In the genomic region with DNA sequence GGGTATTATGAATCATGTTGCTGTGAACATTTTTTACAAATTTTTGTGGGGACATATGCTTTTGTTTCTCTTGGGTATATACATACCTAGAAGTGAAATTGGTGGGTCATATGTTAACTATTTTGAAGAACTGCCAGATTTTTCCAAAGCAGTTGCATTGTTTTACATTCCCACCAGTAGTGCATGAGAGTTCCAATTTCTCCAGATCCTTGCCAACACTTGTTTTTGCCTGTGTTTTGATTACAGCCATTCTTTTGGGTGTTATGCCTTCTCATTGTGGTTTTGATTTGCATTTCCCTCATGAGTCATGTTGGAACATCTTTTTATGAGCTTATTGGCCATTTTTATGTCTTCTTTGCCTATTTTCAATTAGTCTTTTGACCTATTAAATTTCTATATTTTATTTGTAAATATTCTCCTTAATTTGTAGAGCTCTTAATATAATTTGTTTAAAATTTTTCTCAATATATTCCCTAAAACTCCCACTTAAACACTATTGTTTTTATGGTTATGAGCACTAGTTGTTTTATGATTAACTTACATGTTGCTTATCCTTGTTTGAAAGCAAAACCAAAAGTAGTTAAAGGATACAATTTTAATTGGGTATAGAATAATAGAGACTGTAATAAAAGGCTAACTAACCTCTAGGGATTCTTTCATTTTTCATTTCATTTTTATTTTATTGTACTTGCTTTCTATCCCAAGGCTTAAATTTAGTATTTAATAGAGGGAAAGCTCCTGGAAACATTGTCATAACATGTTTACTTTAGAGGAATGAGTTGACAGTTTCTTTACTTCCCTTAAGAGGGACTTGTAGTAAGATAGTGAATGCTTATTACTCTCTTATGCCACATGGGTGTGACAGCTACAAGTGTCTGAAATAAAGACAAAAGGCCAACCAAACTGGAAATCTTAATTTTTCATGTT, we compare ENCODE assay signal across 10 cellular contexts. TPM values are rescaled to one million over a fixed set of nuclear protein-coding genes. Genes with fewer than 3 reads are reported as not detected.
DNase-seq lines count a peak whose midpoint lies in the region; ATAC-seq, FAIRE-seq and TF ChIP-seq lines count a peak whose summit lies in the region.
"Had no signal": no experiment of that assay in that cellular context is flagged by ENCODE, and none has a peak within 500 bp of the region (broad histone marks: within the 10 kb centered on the region; RNA-seq: fewer than 3 reads in every experiment).

No MANE protein-coding gene starts in this region.

- DNase-seq in AG09319 (ENCODE audit: extremely low read depth, low read depth) (peak; percentile 89), HL-60 (ENCODE audit: low read depth in 1 of 2, low spot score in 1 of 2) (peak in 1 of 2 experiments; percentile 12), kidney (no peak), NCI-H345 treated with DMSO at 0.1 percent for 48 hours (lab: John Stamatoyannopoulos, UW; ENCODE audit: unreplicated experiment) (no peak), WTC11 (ENCODE audit: low spot score) (no peak), GM23338 (ENCODE audit: low spot score) (no peak)
- no peak for DNase-seq in activated CD4-positive, alpha-beta memory T cell treated with anti-CD3 and anti-CD28 coated beads, Interleukin-2, amount 10 ng/mL, durations not matched to agents 7 days and 5 days
- DNase-seq in stimulated activated CD4-positive, alpha-beta T cell treated with anti-CD3 and anti-CD28 coated beads, Interleukin-4, amount 100 ng/mL, for 1 hour: no peak

- no peaks in the 10 kb centered on the region for H3K27me3 ChIP-seq in HL-60 (ENCODE audit: insufficient read depth, poor library complexity, severe bottlenecking)
- H3K27me3 ChIP-seq in GM23338 (ENCODE audit: insufficient read depth): no peaks in the 10 kb centered on the region

- H3K4me1 ChIP-seq in kidney (ENCODE audit: control insufficient read depth in 1 of 2, insufficient read depth in 1 of 2, low read depth in 1 of 2, low read length in 2 of 2): peaks cover 0 to 4% of the 10 kb centered on the region in 2 donors
- peaks cover 11% of the 10 kb centered on the region for H3K4me1 ChIP-seq in GM23338 (ENCODE audit: insufficient read depth)

- no peaks in the 10 kb centered on the region for H3K9me3 Mint-ChIP-seq in activated CD4-positive, alpha-beta memory T cell treated with anti-CD3 and anti-CD28 coated beads, Interleukin-2, amount 10 ng/mL, durations not matched to agents 7 days and 5 days
- H3K9me3 Mint-ChIP-seq in WTC11 (no peaks in the 10 kb centered on the region), GM23338 (no peaks in the 10 kb centered on the region)

- H4K20me1 ChIP-seq in GM23338 (replicated peaks; ENCODE audit: insufficient read depth): peaks cover 2% of the 10 kb centered on the region; the same call in 1 of the 2 replicates

- H3K4me2 ChIP-seq in GM23338: no peak overlapping the region

- ATAC-seq in WTC11: no peak
- no peak for ATAC-seq in GM23338

- no peaks in the 10 kb centered on the region for H3K9me2 ChIP-seq in GM23338 (ENCODE audit: insufficient read depth)

- H3K4me1 Mint-ChIP-seq in activated CD4-positive, alpha-beta memory T cell treated with anti-CD3 and anti-CD28 coated beads, Interleukin-2, amount 10 ng/mL, durations not matched to agents 7 days and 5 days: peaks cover 62% of the 10 kb centered on the region
- H3K4me1 Mint-ChIP-seq in WTC11 (peaks cover 14% of the 10 kb centered on the region), GM23338 (peaks cover 7% of the 10 kb centered on the region)

- H3K4me3 Mint-ChIP-seq in activated CD4-positive, alpha-beta memory T cell treated with anti-CD3 and anti-CD28 coated beads, Interleukin-2, amount 10 ng/mL, durations not matched to agents 7 days and 5 days: peak overlapping the region; percentile 4
- no peak overlapping the region for H3K4me3 Mint-ChIP-seq in WTC11
- H3K4me3 Mint-ChIP-seq in GM23338: no peak overlapping the region

- H3K27ac ChIP-seq in HL-60 (replicated peaks) (peak overlapping the region; percentile 64), kidney (ENCODE audit: low read depth in 2 of 2, low read length in 2 of 2) (no peak overlapping the region), GM23338 (ENCODE audit: low read depth) (no peak overlapping the region)
- H3K27ac ChIP-seq: VCaP had no signal

- no peaks in the 10 kb centered on the region for H3F3A ChIP-seq in GM23338 (replicated peaks; ENCODE audit: low read depth)

- H3K79me2 ChIP-seq in GM23338 (replicated peaks; ENCODE audit: insufficient read depth): peaks cover 96% of the 10 kb centered on the region

- H3K36me3 ChIP-seq in kidney (ENCODE audit: control insufficient read depth in 1 of 2, insufficient read depth in 2 of 2, low read length in 2 of 2) (peaks cover 2 to 5% of the 10 kb centered on the region in 2 donors), GM23338 (ENCODE audit: insufficient read depth) (no peaks in the 10 kb centered on the region)

- no peaks in the 10 kb centered on the region for H3K9me3 ChIP-seq in kidney (ENCODE audit: control insufficient read depth in 1 of 2, low read length in 2 of 2)

- H3K36me3 Mint-ChIP-seq in activated CD4-positive, alpha-beta memory T cell treated with anti-CD3 and anti-CD28 coated beads, Interleukin-2, amount 10 ng/mL, durations not matched to agents 7 days and 5 days (ENCODE audit: low read depth): peaks cover 36% of the 10 kb centered on the region
- H3K36me3 Mint-ChIP-seq in WTC11 (peaks cover 16% of the 10 kb centered on the region), GM23338 (ENCODE audit: low read depth) (peaks cover 10% of the 10 kb centered on the region)

- POLR2A ChIA-PET in activated CD4-positive, alpha-beta memory T cell treated with anti-CD3 and anti-CD28 coated beads, Interleukin-2, amount 10 ng/mL, durations not matched to agents 7 days and 5 days (lab: Charles Lee): interaction anchor here (0.6 to 1.7 kb wide), 7 partner anchors 10 to 359 kb away, joined by 3 to 6 read pairs (median 4); a partner anchor contains a TSS
- POLR2A ChIA-PET in WTC11 (lab: Charles Lee): no interaction called here

- intact Hi-C loops in kidney (cut with DNase I): no loop called here

- no peaks in the 10 kb centered on the region for H3K27me3 Mint-ChIP-seq in activated CD4-positive, alpha-beta memory T cell treated with anti-CD3 and anti-CD28 coated beads, Interleukin-2, amount 10 ng/mL, durations not matched to agents 7 days and 5 days
- H3K27me3 Mint-ChIP-seq in WTC11 (ENCODE audit: low read depth) (no peaks in the 10 kb centered on the region), GM23338 (ENCODE audit: insufficient read depth, low read depth, poor library complexity) (no peaks in the 10 kb centered on the region)
- H3K27me3 Mint-ChIP-seq: progenitor cell of endocrine pancreas had no signal

- H2AFZ ChIP-seq in GM23338: no peak overlapping the region

- H3K4me3 ChIP-seq in HL-60 (replicated peaks; ENCODE audit: insufficient read depth, low read length): no peak overlapping the region
- no peak overlapping the region for H3K4me3 ChIP-seq in kidney (ENCODE audit: low read length in 2 of 2)
- no peak overlapping the region for H3K4me3 ChIP-seq in GM23338

- CTCF ChIA-PET in activated CD4-positive, alpha-beta memory T cell treated with anti-CD3 and anti-CD28 coated beads, Interleukin-2, amount 10 ng/mL, durations not matched to agents 7 days and 5 days (lab: Charles Lee): interaction anchor here (0.6 to 2.6 kb wide), 5 partner anchors 21 to 310 kb away, joined by 3 to 16 read pairs (median 3); a partner anchor contains a TSS
- CTCF ChIA-PET in WTC11 (lab: Charles Lee): interaction anchor here (1.4 kb wide), 1 partner anchor 22 kb away, joined by 7 read pairs; no protein-coding TSS in a partner anchor

- TF ChIP-seq CTCF in AG09319 (IDR thresholded peaks at IDR 0.05; ENCODE audit: low read depth, low read length) (no peak; the same call in 1 of the 2 replicates), HL-60 (IDR thresholded peaks at IDR 0.05; ENCODE audit: insufficient read depth, low read length) (no peak), kidney (IDR thresholded peaks at IDR 0.05; ENCODE audit: borderline replicate concordance, extremely low read depth, insufficient read depth) (no peak), WTC11 (IDR thresholded peaks at IDR 0.05) (no peak), GM23338 (conservative IDR thresholded peaks at IDR 0.05; ENCODE audit: low read depth in 2 of 2) (no peak)

- no peak overlapping the region for H3K9ac ChIP-seq in kidney (ENCODE audit: low read length in 2 of 2)

- peak; percentile 15 for FAIRE-seq in kidney (lab: Jason Lieb, UNC)

- H3K27ac Mint-ChIP-seq in activated CD4-positive, alpha-beta memory T cell treated with anti-CD3 and anti-CD28 coated beads, Interleukin-2, amount 10 ng/mL, durations not matched to agents 7 days and 5 days: peak overlapping the region; percentile 82
- no peak overlapping the region for H3K27ac Mint-ChIP-seq in WTC11
- H3K27ac Mint-ChIP-seq in GM23338: no peak overlapping the region
- H3K27ac Mint-ChIP-seq: progenitor cell of endocrine pancreas had no signal

RNA-seq across cellular contexts. Expression of a gene that starts 5.5 kb away (rescaled TPM):
- 10 to 100 TPM; 34.0 to 36.2 TPM for total RNA-seq in activated CD4-positive, alpha-beta memory T cell treated with anti-CD3 and anti-CD28 coated beads, Interleukin-2, amount 10 ng/mL, durations not matched to agents 7 days and 5 days
- 35.2 TPM for total RNA-seq in kidney
- 7.6 TPM for polyA plus RNA-seq in kidney (ENCODE audit: insufficient read depth, low read depth, low replicate concordance)
- 16.4 to 18.8 TPM (median 17.1 TPM) in 3 replicates for total RNA-seq in WTC11 (2021)
- 20.4 and 21.2 TPM in 2 replicates for total RNA-seq in GM23338 (2014; rRNA removed; shearing (Covaris generic))
- polyA plus RNA-seq in GM23338 (2016; fragmentation: Nextera tagmentation; extraction: Ambion mirVana): 5.3 and 6.7 TPM in 2 replicates
